8 cellular contexts compared by ENCODE assay signal in the genomic region with DNA sequence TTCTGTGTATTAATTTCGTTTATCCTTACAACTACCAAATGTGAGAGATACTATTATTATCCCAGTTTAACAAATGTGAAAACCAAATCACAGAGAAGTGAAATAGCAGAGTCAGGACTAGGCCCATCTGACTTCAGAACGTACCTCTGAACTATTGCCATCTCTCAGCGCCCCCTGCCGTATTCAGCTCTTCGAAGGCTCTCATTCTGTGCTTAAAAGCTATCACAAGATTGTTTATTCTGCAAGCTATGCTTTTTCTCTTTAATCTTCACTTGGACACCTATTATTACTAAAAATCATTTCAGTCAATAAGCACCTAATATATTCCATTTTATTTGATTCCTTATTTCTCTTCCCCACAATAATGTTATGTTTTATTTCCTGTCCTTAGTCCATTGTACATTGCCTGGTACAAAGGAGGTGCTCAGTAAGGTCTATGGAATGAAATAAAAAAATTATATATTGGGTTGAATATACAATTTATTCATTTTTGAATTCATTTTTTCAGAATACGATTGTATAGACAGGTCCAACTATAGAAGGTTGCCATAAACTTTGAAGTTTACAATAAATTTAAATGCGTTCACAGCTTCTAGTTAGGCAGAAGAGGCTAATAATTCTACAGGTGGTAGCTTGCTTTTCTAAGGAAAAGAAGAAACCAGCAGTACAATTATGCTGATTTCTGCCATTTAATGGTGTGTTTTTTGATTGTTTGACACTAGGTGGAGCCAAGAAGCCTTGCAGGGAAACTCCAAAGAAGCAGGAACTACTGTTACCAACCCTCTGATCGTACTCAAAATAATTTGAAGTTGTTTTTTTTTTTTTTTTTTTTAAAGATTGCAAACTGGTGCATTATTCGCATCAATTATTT.
A peak's percentile ranks its signal among the peaks of the same experiment; 100 is the strongest.
DNase-seq lines count a peak whose midpoint lies in the region; FAIRE-seq and TF ChIP-seq lines count a peak whose summit lies in the region.

No MANE protein-coding gene starts in this region.

- H2AK5ac ChIP-seq in trophoblast cell (ENCODE audit: low read length): no peak overlapping the region

- no peak for TF ChIP-seq POLR2A in esophagus muscularis mucosa (IDR thresholded peaks at IDR 0.05; ENCODE audit: low read depth)

- TF ChIP-seq EP300 in SK-N-SH (IDR thresholded peaks at IDR 0.05; ENCODE audit: borderline replicate concordance in 1 of 2, low read depth in 1 of 2, low read length in 1 of 2) (no peak), esophagus muscularis mucosa (IDR thresholded peaks at IDR 0.05) (no peak)

- CTCF ChIA-PET in SK-N-SH (lab: Yijun Ruan, JAX): interaction anchor here (0.6 to 1.9 kb wide), 15 partner anchors 9 to 441 kb away, joined by 3 to 10 read pairs (median 4); no protein-coding TSS in a partner anchor

- peak; percentile 77 for FAIRE-seq in GM19239 (lab: Jason Lieb, UNC)

- H3K4ac ChIP-seq in trophoblast cell (ENCODE audit: low read depth, low read length): no peak overlapping the region

- H3K27me3 ChIP-seq in SK-N-SH (ENCODE audit: insufficient read depth): peaks cover 5% of the 10 kb centered on the region; the same call in 1 of the 2 replicates
- no peaks in the 10 kb centered on the region for H3K27me3 ChIP-seq in esophagus muscularis mucosa
- H3K27me3 ChIP-seq in trophoblast cell (ENCODE audit: insufficient read depth, low read length): no peaks in the 10 kb centered on the region

- no peak overlapping the region for H4K12ac ChIP-seq in trophoblast cell (ENCODE audit: low read depth, low read length)

- no peak overlapping the region for H3K9ac ChIP-seq in SK-N-SH
- H3K9ac ChIP-seq in trophoblast cell (ENCODE audit: low read length): no peak overlapping the region

- no peaks in the 10 kb centered on the region for H3K79me1 ChIP-seq in trophoblast cell (ENCODE audit: low read length)

- no peak overlapping the region for H3K23ac ChIP-seq in trophoblast cell (ENCODE audit: low read length)

- no peaks in the 10 kb centered on the region for H3K9me2 ChIP-seq in SK-N-SH

- 11% methylated on average over 9 of the region's 9 CpGs for WGBS in SK-N-SH (ENCODE audit: low lambda C conversion rate)
- 44% methylated on average over 9 of the region's 9 CpGs for WGBS in esophagus muscularis mucosa
- WGBS in trophoblast cell (ENCODE audit: extremely low coverage, insufficient coverage, insufficient read length): no CpG with 5 or more reads among the region's 9 CpGs

- H3K36me3 ChIP-seq in SK-N-SH (replicated peaks in 1 of 2; ENCODE audit: control insufficient read depth in 1 of 2, insufficient read depth in 2 of 2, low read length in 1 of 2): no peaks in the 10 kb centered on the region
- no peaks in the 10 kb centered on the region for H3K36me3 ChIP-seq in esophagus muscularis mucosa
- no peaks in the 10 kb centered on the region for H3K36me3 ChIP-seq in trophoblast cell (ENCODE audit: control insufficient read depth in 1 of 2, insufficient read depth in 2 of 2, low read length in 2 of 2)

- no peak overlapping the region for H2BK12ac ChIP-seq in trophoblast cell (ENCODE audit: low read length)

- no peaks in the 10 kb centered on the region for H3F3A ChIP-seq in SK-N-SH (replicated peaks; ENCODE audit: insufficient read depth)

- no peak overlapping the region for H3K18ac ChIP-seq in trophoblast cell (ENCODE audit: low read length)

- no peaks in the 10 kb centered on the region for H3K9me3 ChIP-seq in SK-N-SH
- no peaks in the 10 kb centered on the region for H3K9me3 ChIP-seq in esophagus muscularis mucosa
- H3K9me3 ChIP-seq in trophoblast cell (ENCODE audit: insufficient read depth, low read depth, low read length): no peaks in the 10 kb centered on the region

- H3K4me1 ChIP-seq in SK-N-SH (ENCODE audit: control insufficient read depth in 1 of 2, insufficient read depth in 2 of 2, low read depth in 1 of 2, low read length in 1 of 2): no peaks in the 10 kb centered on the region
- H3K4me1 ChIP-seq in esophagus muscularis mucosa: no peaks in the 10 kb centered on the region
- peaks cover 0 to 7% of the 10 kb centered on the region in 2 experiments for H3K4me1 ChIP-seq in trophoblast cell (ENCODE audit: control insufficient read depth in 1 of 2, insufficient read depth in 2 of 2, low read length in 2 of 2)

- H3K4me2 ChIP-seq in SK-N-SH (no peak overlapping the region), trophoblast cell (ENCODE audit: low read length) (no peak overlapping the region)

- H4K91ac ChIP-seq in trophoblast cell (ENCODE audit: low read depth, low read length): no peak overlapping the region

- no peak overlapping the region for H2BK120ac ChIP-seq in trophoblast cell (ENCODE audit: insufficient read depth, low read length, poor library complexity)

- no peak overlapping the region for H2BK5ac ChIP-seq in trophoblast cell (ENCODE audit: low read depth, low read length, poor library complexity)

- TF ChIP-seq CTCF in SK-N-SH (IDR thresholded peaks at IDR 0.05): peak; percentile 63
- TF ChIP-seq CTCF in esophagus muscularis mucosa (IDR thresholded peaks at IDR 0.05): peak in 2 of 3 experiments; percentile 22 to 39

- no peak overlapping the region for H3K14ac ChIP-seq in trophoblast cell (ENCODE audit: low read length)

- H3K79me2 ChIP-seq in SK-N-SH (ENCODE audit: insufficient read depth) (no peaks in the 10 kb centered on the region), trophoblast cell (ENCODE audit: control insufficient read depth, insufficient read depth, low read length, poor library complexity) (no peaks in the 10 kb centered on the region)

- DNase-seq in DMS 273 treated with DMSO at 0.1 percent for 48 hours (lab: John Stamatoyannopoulos, UW) (peak; percentile 9), GM19239 (ENCODE audit: insufficient read length, low spot score) (peak; percentile 4), M059J (ENCODE audit: low read depth) (peak; percentile 74), SK-N-SH (no peak), esophagus muscularis mucosa (ENCODE audit: extremely low spot score) (no peak), trophoblast cell (peak; percentile 31 to 66), GOT3 (lab: John Stamatoyannopoulos, UW) (no peak)
- DNase-seq in activated CD4-positive, CD25-positive, alpha-beta regulatory T cell treated with anti-CD3 and anti-CD28 coated beads, Interleukin-2, amount 50 U/mL, for 72 hours: no peak

- POLR2A ChIA-PET in SK-N-SH (lab: Yijun Ruan, JAX): no interaction called here

- no peaks in the 10 kb centered on the region for H4K20me1 ChIP-seq in SK-N-SH (ENCODE audit: insufficient read depth)

- no peak overlapping the region for H4K8ac ChIP-seq in trophoblast cell (ENCODE audit: low read depth, low read length)

- H3K4me3 ChIP-seq in SK-N-SH (ENCODE audit: low read depth in 2 of 2, low read length in 1 of 2) (peak overlapping the region in 1 of 2 experiments; percentile 15; a peak in 1 of 4 replicates), esophagus muscularis mucosa (no peak overlapping the region), trophoblast cell (ENCODE audit: low read depth, low read length) (no peak overlapping the region)

- no peak overlapping the region for H2AFZ ChIP-seq in SK-N-SH (ENCODE audit: low read depth)
- H2AFZ ChIP-seq in trophoblast cell (ENCODE audit: insufficient read depth, low read length, poor library complexity): no peak overlapping the region

- no peak overlapping the region for H3K27ac ChIP-seq in SK-N-SH (ENCODE audit: low read depth in 2 of 2, low read length in 1 of 2)
- H3K27ac ChIP-seq in esophagus muscularis mucosa (replicated peaks in 1 of 4): no peak overlapping the region
- peak overlapping the region; percentile 69 for H3K27ac ChIP-seq in trophoblast cell (ENCODE audit: low read depth, low read length)

- intact Hi-C loops in esophagus muscularis mucosa (cut with DNase I): loop anchor here (5.0 kb wide), 1 partner anchor 208 kb away; no protein-coding TSS in a partner anchor

- TF ChIP-seq RAD21 in SK-N-SH (IDR thresholded peaks at IDR 0.05; ENCODE audit: low read length): peak; percentile 61

TF ChIP-seq in SK-N-SH, 30 proteins besides CTCF, POLR2A, EP300 and RAD21:
- peak; percentile 42 for TF ChIP-seq SMC3 (IDR thresholded peaks at IDR 0.05; ENCODE audit: low read depth, low read length)
- no peak for TF ChIP-seq YY1 (IDR thresholded peaks at IDR 0.05; ENCODE audit: low read depth)
- TF ChIP-seq, protein P1, sequence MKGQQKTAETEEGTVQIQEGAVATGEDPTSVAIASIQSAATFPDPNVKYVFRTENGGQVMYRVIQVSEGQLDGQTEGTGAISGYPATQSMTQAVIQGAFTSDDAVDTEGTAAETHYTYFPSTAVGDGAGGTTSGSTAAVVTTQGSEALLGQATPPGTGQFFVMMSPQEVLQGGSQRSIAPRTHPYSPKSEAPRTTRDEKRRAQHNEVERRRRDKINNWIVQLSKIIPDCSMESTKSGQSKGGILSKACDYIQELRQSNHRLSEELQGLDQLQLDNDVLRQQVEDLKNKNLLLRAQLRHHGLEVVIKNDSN (IDR thresholded peaks at IDR 0.05; ENCODE audit: borderline replicate concordance, low read depth): no peak

Comparison
In these comparisons a context has a peak if more than half of its experiments do, and no peak if none do; other contexts are left out.
1. DNase-seq: peak in DMS 273 treated with DMSO at 0.1 percent for 48 hours (single experiment), GM19239 (single experiment), M059J (single experiment) and trophoblast cell (2 of 2); none in SK-N-SH (single experiment), esophagus muscularis mucosa (single experiment), activated CD4-positive, CD25-positive, alpha-beta regulatory T cell treated with anti-CD3 and anti-CD28 coated beads, Interleukin-2, amount 50 U/mL, for 72 hours (single experiment) and GOT3 (single experiment).